In genomic region chr18:73681398-73681797, GRCh38 we compare ENCODE assay signal across 7 cellular contexts.
"Had no signal": no experiment of that assay in that cellular context is flagged by ENCODE, and none has a peak within 500 bp of the region (broad histone marks: within the 10 kb centered on the region; RNA-seq: fewer than 3 reads in every experiment).

No MANE protein-coding gene starts in this region.

- H3K27ac ChIP-seq: KMS-11 had no signal

- H2AFZ ChIP-seq: GM23338 had no signal

- ATAC-seq: GM23338, HepG2 had no signal

- DNase-seq: H9, HCEC 1CT, Karpas-422, KBM-7 had no signal

- H3K4me1 Mint-ChIP-seq: GM23338, H9 had no signal

- H3K4me2 ChIP-seq: GM23338, KMS-11 had no signal

- H3K9me3 Mint-ChIP-seq: GM23338, H9 had no signal

- H3K4me3 ChIP-seq: GM23338 had no signal

- H3K4me3 Mint-ChIP-seq: GM23338, H9 had no signal

- H3K9ac ChIP-seq: KMS-11 had no signal

- H3K27ac Mint-ChIP-seq: GM23338, H9 had no signal
